In the genomic region with DNA sequence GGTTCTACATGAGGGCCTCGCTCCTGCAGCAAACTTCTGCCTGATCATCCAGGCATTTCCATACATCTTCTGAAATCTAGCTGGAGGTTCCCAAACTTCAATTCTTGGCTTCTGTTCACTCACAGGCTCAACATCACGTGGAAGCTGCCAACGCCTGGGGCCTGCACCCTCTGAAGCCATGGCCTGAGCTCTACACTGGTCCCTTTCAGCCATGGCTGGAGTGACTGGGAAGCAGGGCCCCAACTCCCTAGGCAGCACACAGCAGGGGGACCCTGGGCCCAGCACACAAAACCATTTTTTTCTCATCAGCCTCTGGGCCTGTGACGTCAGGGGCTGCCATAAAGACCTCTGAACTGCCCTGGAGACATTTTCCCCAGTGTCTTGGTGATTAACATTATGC, we compare ENCODE assay signal across 34 cellular contexts.
"Had no signal": no experiment of that assay in that cellular context is flagged by ENCODE, and none has a peak within 500 bp of the region (broad histone marks: within the 10 kb centered on the region; RNA-seq: fewer than 3 reads in every experiment).

No MANE protein-coding gene starts in this region.

- H3K36me3 ChIP-seq: adrenal gland, ascending aorta, brain microvascular endothelial cell, breast epithelium, cardiac muscle cell had no signal

- H3K4me1 ChIP-seq: adrenal gland, body of pancreas, breast epithelium had no signal

- DNase-seq: activated effector memory CD4-positive, alpha-beta T cell treated with anti-CD3 and anti-CD28 coated beads, Interleukin-2, amount 50 U/mL, for 16 hours; activated effector memory CD4-positive, alpha-beta T cell treated with Interleukin-2 at 50 U/mL for 16 hours; activated gamma-delta T cell; activated gamma-delta T cell treated with Interleukin-2 at 50 U/mL for 16 hours; activated naive CD4-positive, alpha-beta T cell; activated naive CD4-positive, alpha-beta T cell treated with anti-CD3 and anti-CD28 coated beads for 36 hours; activated naive CD4-positive, alpha-beta T cell treated with anti-CD3 and anti-CD28 coated beads, Interleukin-2, amount 10 ng/mL, durations not matched to agents 7 days and 5 days; activated naive CD4-positive, alpha-beta T cell treated with anti-CD3 and anti-CD28 coated beads, Interleukin-2, amount 50 U/mL, for 16 hours; activated naive CD4-positive, alpha-beta T cell treated with Interleukin-2 at 50 U/mL for 16 hours; activated naive CD8-positive, alpha-beta T cell treated with anti-CD3 and anti-CD28 coated beads for 36 hours; activated naive CD8-positive, alpha-beta T cell treated with anti-CD3 and anti-CD28 coated beads, Interleukin-2, amount 10 ng/mL, durations not matched to agents 7 days and 5 days; activated naive CD8-positive, alpha-beta T cell treated with anti-CD3 and anti-CD28 coated beads, Interleukin-2, amount 50 U/mL, for 24 hours; activated T-cell treated with anti-CD3 and anti-CD28 coated beads, Interleukin-2, amount 50 U/mL, for 1 hour; activated T-cell treated with anti-CD3 and anti-CD28 coated beads, Interleukin-2, amount 50 U/mL, for 24 hours; activated T-cell treated with anti-CD3 and anti-CD28 coated beads, Interleukin-2, amount 50 U/mL, for 4 hours; activated T-cell treated with anti-CD3 and anti-CD28 coated beads, Interleukin-2, amount 50 U/mL, for 48 hours; activated T-cell treated with anti-CD3 and anti-CD28 coated beads, Interleukin-2, amount 50 U/mL, for 72 hours; adrenal gland; amniotic stem cell; amygdala; anterior cingulate cortex; aorta; body of pancreas; brain microvascular endothelial cell; caudate nucleus; central memory CD4-positive, alpha-beta T cell; cerebellar nuclear complex had no signal

- H3K27ac ChIP-seq: adrenal gland, ascending aorta, body of pancreas, brain microvascular endothelial cell, breast epithelium, cardiac muscle cell had no signal

- FAIRE-seq: astrocyte, bronchial epithelial cell had no signal

- H3K27me3 ChIP-seq: adrenal gland, ascending aorta, body of pancreas, brain microvascular endothelial cell, breast epithelium, cardiac muscle cell had no signal

- ATAC-seq: activated naive CD4-positive, alpha-beta T cell treated with anti-CD3 and anti-CD28 coated beads, Interleukin-2, amount 50 U/mL, for 72 hours; activated naive CD8-positive, alpha-beta T cell treated with anti-CD3 and anti-CD28 coated beads, Interleukin-2, amount 50 U/mL, for 24 hours; activated T-cell treated with anti-CD3 and anti-CD28 coated beads, Interleukin-2, amount 50 U/mL, for 4 hours; activated T-cell treated with anti-CD3 and anti-CD28 coated beads, Interleukin-2, amount 50 U/mL, for 72 hours; activated T-helper 17 cell treated with anti-CD3 and anti-CD28 coated beads, Interleukin-2, amount 50 U/mL, for 72 hours; body of pancreas had no signal

- H3K9me3 ChIP-seq: adrenal gland, ascending aorta had no signal

- H3K4me3 ChIP-seq: adrenal gland, ascending aorta, body of pancreas, breast epithelium, cardiac muscle cell had no signal
